ENCODE assay signal across 13 cellular contexts in the genomic region with DNA sequence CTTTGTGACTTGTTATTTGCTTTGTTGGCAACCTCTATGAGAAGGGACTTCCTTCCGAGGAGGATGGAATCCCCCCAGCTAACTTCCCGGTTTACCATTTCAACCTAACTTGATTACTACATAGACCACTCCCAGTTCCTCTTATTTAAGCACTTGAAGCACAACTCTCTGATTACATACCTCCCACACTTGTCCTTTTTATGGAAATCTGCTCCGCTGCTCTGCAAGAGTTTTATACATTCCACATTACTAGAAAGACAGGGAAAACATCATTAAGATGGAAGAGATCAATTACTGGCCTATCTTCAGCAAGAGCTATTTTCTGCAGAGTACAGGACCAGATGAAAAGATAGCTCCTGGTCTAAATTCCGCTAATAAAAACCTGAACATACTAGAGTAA.
A peak's percentile ranks its signal among the peaks of the same experiment; 100 is the strongest.
DNase-seq lines count a peak whose midpoint lies in the region; ATAC-seq and TF ChIP-seq lines count a peak whose summit lies in the region.
"Had no signal": no experiment of that assay in that cellular context is flagged by ENCODE, and none has a peak within 500 bp of the region (broad histone marks: within the 10 kb centered on the region; RNA-seq: fewer than 3 reads in every experiment).

No MANE protein-coding gene starts in this region.

- H3K27me3 Mint-ChIP-seq in activated CD8-positive, alpha-beta T cell treated with anti-CD3 and anti-CD28 coated beads for 36 hours: no peaks in the 10 kb centered on the region
- H3K27me3 Mint-ChIP-seq in activated CD8-positive, alpha-beta T cell treated with anti-CD3 and anti-CD28 coated beads, Interleukin-2, amount 10 ng/mL, durations not matched to agents 7 days and 5 days (ENCODE audit: low read depth): no peaks in the 10 kb centered on the region
- H3K27me3 Mint-ChIP-seq in naive thymus-derived CD8-positive, alpha-beta T cell: no peaks in the 10 kb centered on the region

- H3K4me3 Mint-ChIP-seq in activated CD8-positive, alpha-beta T cell treated with anti-CD3 and anti-CD28 coated beads for 36 hours: no peak overlapping the region
- H3K4me3 Mint-ChIP-seq in activated CD8-positive, alpha-beta T cell treated with anti-CD3 and anti-CD28 coated beads, Interleukin-2, amount 10 ng/mL, durations not matched to agents 7 days and 5 days: no peak overlapping the region
- peak overlapping the region in 1 of 10 donors; percentile 52 for H3K4me3 Mint-ChIP-seq in naive thymus-derived CD8-positive, alpha-beta T cell

- DNase-seq in activated CD8-positive, alpha-beta T cell treated with anti-CD3 and anti-CD28 coated beads for 36 hours: no peak
- DNase-seq in activated CD8-positive, alpha-beta T cell treated with anti-CD3 and anti-CD28 coated beads, Interleukin-2, amount 10 ng/mL, durations not matched to agents 7 days and 5 days: no peak
- DNase-seq in PC-3: peak; percentile 15
- DNase-seq in naive thymus-derived CD8-positive, alpha-beta T cell: no peak
- no peak for DNase-seq in uterus
- no peak for DNase-seq in RKO (ENCODE audit: low spot score)
- DNase-seq in globus pallidus (ENCODE audit: low spot score): no peak
- DNase-seq: kidney glomerular epithelial cell, NCI-H524, T1000, thyroid gland had no signal

- H3K4me1 ChIP-seq in PC-3 (ENCODE audit: insufficient read depth, low read length) (no peaks in the 10 kb centered on the region), uterus (no peaks in the 10 kb centered on the region)

- H3K9me3 Mint-ChIP-seq in activated CD8-positive, alpha-beta T cell treated with anti-CD3 and anti-CD28 coated beads for 36 hours: no peaks in the 10 kb centered on the region
- no peaks in the 10 kb centered on the region for H3K9me3 Mint-ChIP-seq in activated CD8-positive, alpha-beta T cell treated with anti-CD3 and anti-CD28 coated beads, Interleukin-2, amount 10 ng/mL, durations not matched to agents 7 days and 5 days (ENCODE audit: insufficient read depth)
- no peaks in the 10 kb centered on the region for H3K9me3 Mint-ChIP-seq in naive thymus-derived CD8-positive, alpha-beta T cell

- POLR2A ChIA-PET in activated CD8-positive, alpha-beta T cell treated with anti-CD3 and anti-CD28 coated beads for 36 hours (lab: Charles Lee): no interaction called here
- POLR2A ChIA-PET in activated CD8-positive, alpha-beta T cell treated with anti-CD3 and anti-CD28 coated beads, Interleukin-2, amount 10 ng/mL, durations not matched to agents 7 days and 5 days (lab: Charles Lee): no interaction called here
- POLR2A ChIA-PET in PC-3 (lab: Charles Lee; ENCODE audit: unreplicated experiment): no interaction called here
- POLR2A ChIA-PET in naive thymus-derived CD8-positive, alpha-beta T cell (lab: Charles Lee): interaction anchor here (0.7 to 1.1 kb wide), 2 partner anchors 72 to 102 kb away, joined by 3 read pairs; no protein-coding TSS in a partner anchor

- H3K27ac ChIP-seq in PC-3 (ENCODE audit: low read length): no peak overlapping the region
- peak overlapping the region in 1 of 2 donors; percentile 69 for H3K27ac ChIP-seq in uterus
- H3K27ac ChIP-seq: thyroid gland had no signal

- H3F3A ChIP-seq in PC-3 (ENCODE audit: low read length, unreplicated experiment): no peaks in the 10 kb centered on the region

- no peak overlapping the region for H3K4me2 ChIP-seq in PC-3 (ENCODE audit: low read length)

- ATAC-seq in activated CD8-positive, alpha-beta T cell treated with anti-CD3 and anti-CD28 coated beads for 36 hours: no peak
- no peak for ATAC-seq in activated CD8-positive, alpha-beta T cell treated with anti-CD3 and anti-CD28 coated beads, Interleukin-2, amount 10 ng/mL, durations not matched to agents 7 days and 5 days
- ATAC-seq in HG02642 (IDR thresholded peaks at IDR 0.05; ENCODE audit: poor library complexity, unreplicated experiment): peak; percentile 66
- peak; percentile 24; the same call in 1 of the 2 replicates for ATAC-seq in PC-3
- ATAC-seq in naive thymus-derived CD8-positive, alpha-beta T cell: no peak
- ATAC-seq: K562 had no signal

- no peak for TF ChIP-seq CTCF in activated CD8-positive, alpha-beta T cell treated with anti-CD3 and anti-CD28 coated beads for 36 hours (IDR thresholded peaks at IDR 0.05)
- TF ChIP-seq CTCF in PC-3 (conservative IDR thresholded peaks at IDR 0.05; ENCODE audit: low read depth, low read length) (no peak), uterus (IDR thresholded peaks at IDR 0.05) (no peak)

- CTCF ChIA-PET in activated CD8-positive, alpha-beta T cell treated with anti-CD3 and anti-CD28 coated beads for 36 hours (lab: Charles Lee): interaction anchor here (1.2 to 2.8 kb wide), 4 partner anchors 11 to 74 kb away, joined by 3 to 12 read pairs (median 5); no protein-coding TSS in a partner anchor
- CTCF ChIA-PET in activated CD8-positive, alpha-beta T cell treated with anti-CD3 and anti-CD28 coated beads, Interleukin-2, amount 10 ng/mL, durations not matched to agents 7 days and 5 days (lab: Charles Lee): interaction anchor here (0.7 to 2.4 kb wide), 5 partner anchors 11 to 82 kb away, joined by 3 to 8 read pairs (median 4); no protein-coding TSS in a partner anchor
- CTCF ChIA-PET in PC-3 (lab: Charles Lee): no interaction called here

- H3K79me2 ChIP-seq in PC-3 (ENCODE audit: low read length): no peaks in the 10 kb centered on the region

- no peaks in the 10 kb centered on the region for H3K9me3 ChIP-seq in PC-3 (ENCODE audit: low read length)
- no peaks in the 10 kb centered on the region for H3K9me3 ChIP-seq in uterus
- H3K9me3 ChIP-seq: thyroid gland had no signal

- H3K4me3 ChIP-seq in PC-3 (ENCODE audit: low read length) (no peak overlapping the region), uterus (no peak overlapping the region)
- H3K4me3 ChIP-seq: K562, thyroid gland had no signal

- H3K36me3 ChIP-seq in PC-3 (ENCODE audit: low read depth, low read length) (no peaks in the 10 kb centered on the region), uterus (no peaks in the 10 kb centered on the region)
- H3K36me3 ChIP-seq: thyroid gland had no signal

- BruUV-seq in PC-3 (replicated peaks; lab: Mats Ljungman, UMichigan): no TSS peak

- H2AFZ ChIP-seq in PC-3 (ENCODE audit: low read length): no peak overlapping the region

- H4K20me1 ChIP-seq in PC-3 (ENCODE audit: low read length): no peaks in the 10 kb centered on the region

- no peak overlapping the region for H3K9ac ChIP-seq in PC-3 (ENCODE audit: low read length)

- H3K27ac Mint-ChIP-seq in activated CD8-positive, alpha-beta T cell treated with anti-CD3 and anti-CD28 coated beads for 36 hours: peak overlapping the region; percentile 46
- H3K27ac Mint-ChIP-seq in activated CD8-positive, alpha-beta T cell treated with anti-CD3 and anti-CD28 coated beads, Interleukin-2, amount 10 ng/mL, durations not matched to agents 7 days and 5 days: no peak overlapping the region
- peak overlapping the region in 7 of 10 donors; percentile 11 to 87 (median 52) for H3K27ac Mint-ChIP-seq in naive thymus-derived CD8-positive, alpha-beta T cell

- TF ChIP-seq POLR2A in uterus (IDR thresholded peaks at IDR 0.05): no peak

- no peaks in the 10 kb centered on the region for H3K9me2 ChIP-seq in PC-3 (replicated peaks; ENCODE audit: low read length)

- H3K4me1 Mint-ChIP-seq in activated CD8-positive, alpha-beta T cell treated with anti-CD3 and anti-CD28 coated beads for 36 hours (ENCODE audit: low read depth): peaks cover 12% of the 10 kb centered on the region
- no peaks in the 10 kb centered on the region for H3K4me1 Mint-ChIP-seq in activated CD8-positive, alpha-beta T cell treated with anti-CD3 and anti-CD28 coated beads, Interleukin-2, amount 10 ng/mL, durations not matched to agents 7 days and 5 days (ENCODE audit: low read depth)
- peaks cover 16 to 55% (median 36%) of the 10 kb centered on the region in 4 donors for H3K4me1 Mint-ChIP-seq in naive thymus-derived CD8-positive, alpha-beta T cell

- H3K27me3 ChIP-seq in PC-3 (ENCODE audit: low read length): no peaks in the 10 kb centered on the region
- no peaks in the 10 kb centered on the region for H3K27me3 ChIP-seq in uterus
- H3K27me3 ChIP-seq: thyroid gland had no signal

- intact Hi-C loops in activated CD8-positive, alpha-beta T cell treated with anti-CD3 and anti-CD28 coated beads for 36 hours (cut with micrococcal nuclease): no loop called here
- intact Hi-C loops in PC-3 (cut with micrococcal nuclease): no loop called here
- intact Hi-C loops in uterus (cut with DNase I; ENCODE audit: low total_unique reads): no loop called here

- H3K36me3 Mint-ChIP-seq in activated CD8-positive, alpha-beta T cell treated with anti-CD3 and anti-CD28 coated beads for 36 hours (ENCODE audit: low read depth): peaks cover 62% of the 10 kb centered on the region
- H3K36me3 Mint-ChIP-seq in activated CD8-positive, alpha-beta T cell treated with anti-CD3 and anti-CD28 coated beads, Interleukin-2, amount 10 ng/mL, durations not matched to agents 7 days and 5 days (ENCODE audit: low read depth): peaks cover 74% of the 10 kb centered on the region
- peaks cover 18 to 90% (median 50%) of the 10 kb centered on the region in 3 donors for H3K36me3 Mint-ChIP-seq in naive thymus-derived CD8-positive, alpha-beta T cell

Comparison
In these comparisons a context has a peak if more than half of its experiments do, and no peak if none do; other contexts are left out.
1. ATAC-seq: peak in HG02642 (single experiment) and PC-3 (single experiment); none in activated CD8-positive, alpha-beta T cell treated with anti-CD3 and anti-CD28 coated beads for 36 hours (single experiment), activated CD8-positive, alpha-beta T cell treated with anti-CD3 and anti-CD28 coated beads, Interleukin-2, amount 10 ng/mL, durations not matched to agents 7 days and 5 days (single experiment) and naive thymus-derived CD8-positive, alpha-beta T cell (0 of 2).